Comparison of ENCODE assay signal across 6 cellular contexts in genomic region chr1:100747821-100748220, GRCh38. TPM values are rescaled to one million over a fixed set of nuclear protein-coding genes. Genes with fewer than 3 reads are reported as not detected.
"Had no signal": no experiment of that assay in that cellular context is flagged by ENCODE, and none has a peak within 500 bp of the region (broad histone marks: within the 10 kb centered on the region; RNA-seq: fewer than 3 reads in every experiment).

No MANE protein-coding gene starts in this region.

- H3K36me3 Mint-ChIP-seq: IgD-negative memory B cell had no signal

- ATAC-seq: HepG2 had no signal

- H3K4me3 Mint-ChIP-seq: IgD-negative memory B cell had no signal

- DNase-seq: GOT3, H7, HCEC 1CT had no signal

- H3K27ac Mint-ChIP-seq: IgD-negative memory B cell had no signal

RNA-seq across cellular contexts. Expression of gene VCAM1, which starts 28.3 kb away (rescaled TPM):
- total RNA-seq: H7, HepG2, HT1080 had no signal
- polyA plus RNA-seq: HepG2, IgD-negative memory B cell had no signal
